9 cellular contexts compared by ENCODE assay signal in genomic region chr19:50330365-50331078, GRCh38. TPM values are rescaled to one million over a fixed set of nuclear protein-coding genes. Genes with fewer than 3 reads are reported as not detected.
A peak's percentile ranks its signal among the peaks of the same experiment; 100 is the strongest.
DNase-seq lines count a peak whose midpoint lies in the region; ATAC-seq, FAIRE-seq and TF ChIP-seq lines count a peak whose summit lies in the region.
"Had no signal": no experiment of that assay in that cellular context is flagged by ENCODE, and none has a peak within 500 bp of the region (broad histone marks: within the 10 kb centered on the region; RNA-seq: fewer than 3 reads in every experiment).

No MANE protein-coding gene starts in this region.

- peaks cover 4% of the 10 kb centered on the region for H3K9me3 Mint-ChIP-seq in activated T-helper 1 cell treated with anti-CD3 and anti-CD28 coated beads, Interleukin-12 subunit alpha, Interleukin-12 subunit beta, Interleukin-2, Interleukin-4 antibody, amounts not matched to agents 30 ng/mL and 10 ng/mL and 1 ng/mL, durations not matched to agents 14 hours and 24 hours and 36 hours

- H3K27ac ChIP-seq in HUES48 (ENCODE audit: low read depth, low read length) (peak overlapping the region; percentile 84), OCI-LY3 (ENCODE audit: low read length) (peak overlapping the region; percentile 97), pancreas (peak overlapping the region in 2 of 4 donors; percentile 22 to 73), temporal lobe (ENCODE audit: low read depth, low read length) (peak overlapping the region; percentile 73)

- no peaks in the 10 kb centered on the region for H3K36me3 ChIP-seq in HUES48 (ENCODE audit: control insufficient read depth, insufficient read depth, low read length)
- H3K36me3 ChIP-seq in OCI-LY3 (replicated peaks; ENCODE audit: low read depth, low read length), result peaks cover 36% of the 10 kb centered on the region
- H3K36me3 ChIP-seq in pancreas, result no peaks in the 10 kb centered on the region

- H3K4me3 ChIP-seq in GM12864 (ENCODE audit: low read depth, low read length) (peak overlapping the region; percentile 70), HUES48 (ENCODE audit: low read depth, low read length) (peak overlapping the region; percentile 79), OCI-LY3 (ENCODE audit: low read length) (peak overlapping the region; percentile 77), pancreas (peak overlapping the region in 2 of 4 donors; percentile 32 to 43)

- ATAC-seq in Right ventricle myocardium inferior (peak; percentile 58), pancreas (peak; percentile 46 to 59 (median 54)), HG02759 (IDR thresholded peaks at IDR 0.05; ENCODE audit: unreplicated experiment) (no peak)

- peak overlapping the region; percentile 84 for H3K4me3 Mint-ChIP-seq in activated T-helper 1 cell treated with anti-CD3 and anti-CD28 coated beads, Interleukin-12 subunit alpha, Interleukin-12 subunit beta, Interleukin-2, Interleukin-4 antibody, amounts not matched to agents 30 ng/mL and 10 ng/mL and 1 ng/mL, durations not matched to agents 14 hours and 24 hours and 36 hours

- H3K79me2 ChIP-seq in OCI-LY3 (ENCODE audit: low read length), result peaks cover 20% of the 10 kb centered on the region; the same call in 1 of the 2 replicates

- H3K27me3 Mint-ChIP-seq in activated T-helper 1 cell treated with anti-CD3 and anti-CD28 coated beads, Interleukin-12 subunit alpha, Interleukin-12 subunit beta, Interleukin-2, Interleukin-4 antibody, amounts not matched to agents 30 ng/mL and 10 ng/mL and 1 ng/mL, durations not matched to agents 14 hours and 24 hours and 36 hours (ENCODE audit: insufficient read depth), result peaks cover 16% of the 10 kb centered on the region

- no peak for DNase-seq in GM12864 (ENCODE audit: low read depth)
- DNase-seq in activated T-helper 1 cell treated with anti-CD3 and anti-CD28 coated beads, Interleukin-12 subunit alpha, Interleukin-12 subunit beta, Interleukin-2, Interleukin-4 antibody, amounts not matched to agents 30 ng/mL and 10 ng/mL and 1 ng/mL, durations not matched to agents 14 hours and 24 hours and 36 hours (ENCODE audit: low spot score), result peak; percentile 88
- peak; percentile 90 for DNase-seq in Right ventricle myocardium inferior (ENCODE audit: missing footprints)
- DNase-seq in pancreas, result peak; percentile 84 to 94 (median 91)

- H3K36me3 Mint-ChIP-seq in activated T-helper 1 cell treated with anti-CD3 and anti-CD28 coated beads, Interleukin-12 subunit alpha, Interleukin-12 subunit beta, Interleukin-2, Interleukin-4 antibody, amounts not matched to agents 30 ng/mL and 10 ng/mL and 1 ng/mL, durations not matched to agents 14 hours and 24 hours and 36 hours (ENCODE audit: low read depth), result peaks cover 10% of the 10 kb centered on the region

- H3K9me3 ChIP-seq in HUES48 (ENCODE audit: control insufficient read depth, insufficient read depth, low read length) (no peaks in the 10 kb centered on the region), OCI-LY3 (ENCODE audit: insufficient read depth, low read length) (0 out of 2 replicates have a peak, but pooled peaks cover 6% of the 10 kb centered on the region), pancreas (no peaks in the 10 kb centered on the region)

- H3K4me2 ChIP-seq in OCI-LY3 (ENCODE audit: low read length), result peak overlapping the region; percentile 99

- H4K20me1 ChIP-seq in OCI-LY3 (ENCODE audit: insufficient read depth, low read length), result peaks cover 21% of the 10 kb centered on the region

- H3K4me1 ChIP-seq in HUES48 (ENCODE audit: control insufficient read depth, insufficient read depth, low read length) (peaks cover 11% of the 10 kb centered on the region), OCI-LY3 (ENCODE audit: low read length) (peaks cover 60% of the 10 kb centered on the region), pancreas (peaks cover 4 to 35% (median 7%) of the 10 kb centered on the region in 3 donors)

- peaks cover 75% of the 10 kb centered on the region for H3K4me1 Mint-ChIP-seq in activated T-helper 1 cell treated with anti-CD3 and anti-CD28 coated beads, Interleukin-12 subunit alpha, Interleukin-12 subunit beta, Interleukin-2, Interleukin-4 antibody, amounts not matched to agents 30 ng/mL and 10 ng/mL and 1 ng/mL, durations not matched to agents 14 hours and 24 hours and 36 hours (ENCODE audit: low read depth)

- peaks cover 20% of the 10 kb centered on the region for H3K27me3 ChIP-seq in HUES48 (ENCODE audit: control insufficient read depth, insufficient read depth, low read length)
- H3K27me3 ChIP-seq in OCI-LY3 (ENCODE audit: low read depth, low read length), result no peaks in the 10 kb centered on the region
- H3K27me3 ChIP-seq in pancreas, result no peaks in the 10 kb centered on the region

- H3K9ac ChIP-seq in HUES48 (ENCODE audit: low read depth, low read length), result peak overlapping the region; percentile 32; the same call in 1 of the 2 replicates
- H3K9ac ChIP-seq in OCI-LY3 (ENCODE audit: low read length), result peak overlapping the region; percentile 95

- TF ChIP-seq CTCF in GM12864 (IDR thresholded peaks at IDR 0.05; ENCODE audit: low read depth, low read length, missing control alignments), result no peak
- no peak for TF ChIP-seq CTCF in OCI-LY3 (IDR thresholded peaks at IDR 0.05; ENCODE audit: low read depth, low read length)
- no peak for TF ChIP-seq CTCF in pancreas (IDR thresholded peaks at IDR 0.05)

- H2AFZ ChIP-seq in OCI-LY3 (ENCODE audit: low read depth, low read length), result no peak overlapping the region

- 6 to 7% methylated on average over 37 to 48 of the region's 48 CpGs for WGBS in pancreas, 2 donors

- intact Hi-C loops in activated T-helper 1 cell treated with anti-CD3 and anti-CD28 coated beads, Interleukin-12 subunit alpha, Interleukin-12 subunit beta, Interleukin-2, Interleukin-4 antibody, amounts not matched to agents 30 ng/mL and 10 ng/mL and 1 ng/mL, durations not matched to agents 14 hours and 24 hours and 36 hours (cut with micrococcal nuclease), result loop anchor here (2.0 kb wide), 1 partner anchor 778 kb away; the partner anchor contains the start of gene CTU1
- intact Hi-C loops in Right ventricle myocardium inferior (cut with DNase I), result no loop called here
- intact Hi-C loops in pancreas (cut with DNase I), result no loop called here

- H3K27ac Mint-ChIP-seq in activated T-helper 1 cell treated with anti-CD3 and anti-CD28 coated beads, Interleukin-12 subunit alpha, Interleukin-12 subunit beta, Interleukin-2, Interleukin-4 antibody, amounts not matched to agents 30 ng/mL and 10 ng/mL and 1 ng/mL, durations not matched to agents 14 hours and 24 hours and 36 hours, result peak overlapping the region; percentile 89

- FAIRE-seq in pancreas (lab: Jason Lieb, UNC), result no peak
- FAIRE-seq: colon had no signal

RNA-seq across cellular contexts. Expression of gene KCNC3, which starts 1.3 kb away (rescaled TPM):
- total RNA-seq in activated T-helper 1 cell treated with anti-CD3 and anti-CD28 coated beads, Interleukin-12 subunit alpha, Interleukin-12 subunit beta, Interleukin-2, Interleukin-4 antibody, amounts not matched to agents 30 ng/mL and 10 ng/mL and 1 ng/mL, durations not matched to agents 14 hours and 24 hours and 36 hours, result 23.7 and 24.0 TPM in 2 replicates
- 1.7 TPM for total RNA-seq in Right ventricle myocardium inferior
- 1 to 10 TPM; 2.4 to 4.6 (median 3.4) TPM for total RNA-seq in pancreas
- polyA plus RNA-seq in pancreas, result 1 to 10 TPM; 4.8 to 7.1 TPM
- total RNA-seq in temporal lobe, result 2.2 TPM

RNA-seq across cellular contexts. Expression of gene NAPSA, which starts 34.9 kb away (rescaled TPM):
- 15.8 and 16.4 TPM in 2 replicates for total RNA-seq in activated T-helper 1 cell treated with anti-CD3 and anti-CD28 coated beads, Interleukin-12 subunit alpha, Interleukin-12 subunit beta, Interleukin-2, Interleukin-4 antibody, amounts not matched to agents 30 ng/mL and 10 ng/mL and 1 ng/mL, durations not matched to agents 14 hours and 24 hours and 36 hours
- 0.27 TPM for total RNA-seq in Right ventricle myocardium inferior
- 1 to 10 TPM in 5 of 6 donors, under 1 TPM in 1; 0.78 to 3.2 (median 1.5) TPM for total RNA-seq in pancreas
- 1 to 10 TPM; 4.1 to 4.6 TPM for polyA plus RNA-seq in pancreas
- total RNA-seq in temporal lobe, result 0.25 TPM

RNA-seq across cellular contexts. Expression of gene NR1H2, which starts 45.7 kb away (rescaled TPM):
- total RNA-seq in activated T-helper 1 cell treated with anti-CD3 and anti-CD28 coated beads, Interleukin-12 subunit alpha, Interleukin-12 subunit beta, Interleukin-2, Interleukin-4 antibody, amounts not matched to agents 30 ng/mL and 10 ng/mL and 1 ng/mL, durations not matched to agents 14 hours and 24 hours and 36 hours, result 84.3 and 84.8 TPM in 2 replicates
- total RNA-seq in Right ventricle myocardium inferior (69.5 TPM), pancreas (10 to 100 TPM; 20.5 to 33.5 (median 25.6) TPM), temporal lobe (14.0 TPM)
- polyA plus RNA-seq in pancreas, result 10 to 100 TPM; 45.9 to 46.5 TPM

RNA-seq across cellular contexts. Expression of gene POLD1, which starts 53.6 kb away (rescaled TPM):
- 171 and 178 TPM in 2 replicates for total RNA-seq in activated T-helper 1 cell treated with anti-CD3 and anti-CD28 coated beads, Interleukin-12 subunit alpha, Interleukin-12 subunit beta, Interleukin-2, Interleukin-4 antibody, amounts not matched to agents 30 ng/mL and 10 ng/mL and 1 ng/mL, durations not matched to agents 14 hours and 24 hours and 36 hours
- total RNA-seq in Right ventricle myocardium inferior, result 10.8 TPM
- total RNA-seq in pancreas, result 10 to 100 TPM in 4 of 6 donors, 1 to 10 TPM in 2; 9.5 to 16.7 (median 11.9) TPM
- 10 to 100 TPM; 36.1 to 45.5 TPM for polyA plus RNA-seq in pancreas
- 11.3 TPM for total RNA-seq in temporal lobe
